ENCODE assay signal across 2 cellular contexts in the genomic region with DNA sequence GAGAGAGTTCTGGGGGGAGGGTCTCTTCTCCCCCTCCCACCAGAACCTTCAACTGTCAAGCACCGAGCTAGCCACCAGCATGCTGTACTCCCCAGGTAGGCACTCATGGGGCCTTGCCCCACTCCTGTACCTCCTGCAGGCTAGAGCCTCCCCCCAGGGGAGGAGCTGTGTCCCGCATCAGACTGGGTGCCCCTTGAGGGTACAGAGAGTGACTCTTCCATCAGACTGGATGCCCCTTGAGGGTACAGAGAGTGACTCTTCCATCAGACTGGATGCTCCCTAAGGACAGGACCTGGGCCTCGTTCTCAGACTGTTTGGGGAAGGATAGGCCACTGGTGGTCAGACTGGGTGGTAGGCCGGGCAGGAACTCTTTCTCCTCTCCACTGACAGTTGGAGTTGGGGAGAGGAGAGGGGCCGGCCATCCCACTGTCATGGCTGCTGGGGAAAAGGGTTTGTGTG.
A peak's percentile ranks its signal among the peaks of the same experiment; 100 is the strongest.
TF ChIP-seq lines count a peak whose summit lies in the region.

A gene (plus strand): TSS at position 51 of the 459 bp plus-strand sequence. CDS start 29 bp downstream, at position 80.

TF ChIP-seq in HepG2, 621 proteins besides CTCF, POLR2A, EP300 and RAD21:
- TF ChIP-seq PHB2 (IDR thresholded peaks at IDR 0.05; ENCODE audit: partially characterized antibody) (no peak), ZBTB21 (CRISPR knock-in tag; IDR thresholded peaks at IDR 0.05) (no peak), GATAD1 (CRISPR knock-in tag; IDR thresholded peaks at IDR 0.05) (no peak), ZEB1 (IDR thresholded peaks at IDR 0.05; ENCODE audit: insufficient replicate concordance, low read depth) (no peak), ZFP37 (CRISPR knock-in tag; IDR thresholded peaks at IDR 0.05; ENCODE audit: borderline replicate concordance) (no peak), ISL2 (CRISPR knock-in tag; IDR thresholded peaks at IDR 0.05) (no peak), ESRRA (CRISPR knock-in tag; IDR thresholded peaks at IDR 0.05; ENCODE audit: low read depth) (no peak), NFYB (CRISPR knock-in tag; IDR thresholded peaks at IDR 0.05) (no peak), SRY (CRISPR knock-in tag; IDR thresholded peaks at IDR 0.05) (0 out of 2 replicates have a peak, but pooled peaks have one; percentile 42), ZFP36L2 (CRISPR knock-in tag; IDR thresholded peaks at IDR 0.05) (no peak), RXRA (CRISPR knock-in tag; IDR thresholded peaks at IDR 0.05) (peak; percentile 5; the same call in 1 of the 2 replicates), ZNF761 (CRISPR knock-in tag; conservative IDR thresholded peaks at IDR 0.05) (no peak), ZFP36L1 (CRISPR knock-in tag; IDR thresholded peaks at IDR 0.05) (no peak), ZSCAN22 (CRISPR knock-in tag; IDR thresholded peaks at IDR 0.05) (peak; percentile 93), ZNF331 (CRISPR knock-in tag; IDR thresholded peaks at IDR 0.05) (no peak), MED13 (CRISPR knock-in tag; IDR thresholded peaks at IDR 0.05) (no peak)
- TF ChIP-seq, protein P1, sequence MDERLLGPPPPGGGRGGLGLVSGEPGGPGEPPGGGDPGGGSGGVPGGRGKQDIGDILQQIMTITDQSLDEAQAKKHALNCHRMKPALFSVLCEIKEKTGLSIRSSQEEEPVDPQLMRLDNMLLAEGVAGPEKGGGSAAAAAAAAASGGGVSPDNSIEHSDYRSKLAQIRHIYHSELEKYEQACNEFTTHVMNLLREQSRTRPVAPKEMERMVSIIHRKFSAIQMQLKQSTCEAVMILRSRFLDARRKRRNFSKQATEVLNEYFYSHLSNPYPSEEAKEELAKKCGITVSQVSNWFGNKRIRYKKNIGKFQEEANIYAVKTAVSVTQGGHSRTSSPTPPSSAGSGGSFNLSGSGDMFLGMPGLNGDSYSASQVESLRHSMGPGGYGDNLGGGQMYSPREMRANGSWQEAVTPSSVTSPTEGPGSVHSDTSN (CRISPR knock-in tag; IDR thresholded peaks at IDR 0.05): no peak
- TF ChIP-seq, protein P2, sequence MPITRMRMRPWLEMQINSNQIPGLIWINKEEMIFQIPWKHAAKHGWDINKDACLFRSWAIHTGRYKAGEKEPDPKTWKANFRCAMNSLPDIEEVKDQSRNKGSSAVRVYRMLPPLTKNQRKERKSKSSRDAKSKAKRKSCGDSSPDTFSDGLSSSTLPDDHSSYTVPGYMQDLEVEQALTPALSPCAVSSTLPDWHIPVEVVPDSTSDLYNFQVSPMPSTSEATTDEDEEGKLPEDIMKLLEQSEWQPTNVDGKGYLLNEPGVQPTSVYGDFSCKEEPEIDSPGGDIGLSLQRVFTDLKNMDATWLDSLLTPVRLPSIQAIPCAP (CRISPR knock-in tag; IDR thresholded peaks at IDR 0.05; ENCODE audit: low read depth): no peak
- TF ChIP-seq, protein P3, sequence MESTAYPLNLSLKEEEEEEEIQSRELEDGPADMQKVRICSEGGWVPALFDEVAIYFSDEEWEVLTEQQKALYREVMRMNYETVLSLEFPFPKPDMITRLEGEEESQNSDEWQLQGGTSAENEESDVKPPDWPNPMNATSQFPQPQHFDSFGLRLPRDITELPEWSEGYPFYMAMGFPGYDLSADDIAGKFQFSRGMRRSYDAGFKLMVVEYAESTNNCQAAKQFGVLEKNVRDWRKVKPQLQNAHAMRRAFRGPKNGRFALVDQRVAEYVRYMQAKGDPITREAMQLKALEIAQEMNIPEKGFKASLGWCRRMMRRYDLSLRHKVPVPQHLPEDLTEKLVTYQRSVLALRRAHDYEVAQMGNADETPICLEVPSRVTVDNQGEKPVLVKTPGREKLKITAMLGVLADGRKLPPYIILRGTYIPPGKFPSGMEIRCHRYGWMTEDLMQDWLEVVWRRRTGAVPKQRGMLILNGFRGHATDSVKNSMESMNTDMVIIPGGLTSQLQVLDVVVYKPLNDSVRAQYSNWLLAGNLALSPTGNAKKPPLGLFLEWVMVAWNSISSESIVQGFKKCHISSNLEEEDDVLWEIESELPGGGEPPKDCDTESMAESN (CRISPR knock-in tag; conservative IDR thresholded peaks at IDR 0.05): 0 out of 2 replicates have a peak, but pooled peaks have one; percentile 62
- TF ChIP-seq, protein P4, sequence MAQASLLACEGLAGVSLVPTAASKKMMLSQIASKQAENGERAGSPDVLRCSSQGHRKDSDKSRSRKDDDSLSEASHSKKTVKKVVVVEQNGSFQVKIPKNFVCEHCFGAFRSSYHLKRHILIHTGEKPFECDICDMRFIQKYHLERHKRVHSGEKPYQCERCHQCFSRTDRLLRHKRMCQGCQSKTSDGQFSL (CRISPR knock-in tag; IDR thresholded peaks at IDR 0.05): no peak

TF ChIP-seq in K562, 482 proteins besides CTCF, POLR2A, EP300 and RAD21:
- TF ChIP-seq ZNF316 (IDR thresholded peaks at IDR 0.05): peak; percentile 68
- TF ChIP-seq, protein P5, sequence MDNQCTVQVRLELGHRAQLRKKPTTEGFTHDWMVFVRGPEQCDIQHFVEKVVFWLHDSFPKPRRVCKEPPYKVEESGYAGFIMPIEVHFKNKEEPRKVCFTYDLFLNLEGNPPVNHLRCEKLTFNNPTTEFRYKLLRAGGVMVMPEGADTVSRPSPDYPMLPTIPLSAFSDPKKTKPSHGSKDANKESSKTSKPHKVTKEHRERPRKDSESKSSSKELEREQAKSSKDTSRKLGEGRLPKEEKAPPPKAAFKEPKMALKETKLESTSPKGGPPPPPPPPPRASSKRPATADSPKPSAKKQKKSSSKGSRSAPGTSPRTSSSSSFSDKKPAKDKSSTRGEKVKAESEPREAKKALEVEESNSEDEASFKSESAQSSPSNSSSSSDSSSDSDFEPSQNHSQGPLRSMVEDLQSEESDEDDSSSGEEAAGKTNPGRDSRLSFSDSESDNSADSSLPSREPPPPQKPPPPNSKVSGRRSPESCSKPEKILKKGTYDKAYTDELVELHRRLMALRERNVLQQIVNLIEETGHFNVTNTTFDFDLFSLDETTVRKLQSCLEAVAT (IDR thresholded peaks at IDR 0.05): no peak
